In genomic region chr9:128129976-128130590, GRCh38 we compare ENCODE assay signal across 8 cellular contexts. TPM values are rescaled to one million over a fixed set of nuclear protein-coding genes. Genes with fewer than 3 reads are reported as not detected.
DNase-seq lines count a peak whose midpoint lies in the region; ATAC-seq and TF ChIP-seq lines count a peak whose summit lies in the region.
"Not testable (repeated sequence)": the region's sequence is repeated elsewhere in the genome, so short reads cannot be mapped to it uniquely, and the experiment has no call there.

No MANE protein-coding gene starts in this region.

- H3K4me1 ChIP-seq in spleen: peaks cover 23 to 45% (median 34%) of the 10 kb centered on the region in 6 donors
- H3K4me1 ChIP-seq in thoracic aorta (ENCODE audit: control insufficient read depth in 1 of 2, low read depth in 2 of 2): peaks cover 23 to 31% of the 10 kb centered on the region in 2 donors

- intact Hi-C loops in spleen (cut with DNase I; ENCODE audit: low total_unique reads): not testable (repeated sequence)

- ATAC-seq in activated CD8-positive, alpha-beta T cell treated with anti-CD3 and anti-CD28 coated beads, Interleukin-2, amount 10 ng/mL, durations not matched to agents 7 days and 5 days; memory B cell (ENCODE audit: low read depth); thoracic aorta (ENCODE audit: insufficient number of reproducible peaks, low FRiP score, low read depth): not testable (repeated sequence)

- POLR2A ChIA-PET in GM10248 (lab: Yijun Ruan, JAX): interaction anchor here (0.6 kb wide), 1 partner anchor 29 kb away, joined by 7 read pairs; no protein-coding TSS in a partner anchor
- POLR2A ChIA-PET in RWPE1 (lab: Yijun Ruan, JAX; ENCODE audit: low non-redundant PET); activated CD8-positive, alpha-beta T cell treated with anti-CD3 and anti-CD28 coated beads, Interleukin-2, amount 10 ng/mL, durations not matched to agents 7 days and 5 days (lab: Charles Lee): not testable (repeated sequence)

- H3K4me3 Mint-ChIP-seq in activated CD8-positive, alpha-beta T cell treated with anti-CD3 and anti-CD28 coated beads, Interleukin-2, amount 10 ng/mL, durations not matched to agents 7 days and 5 days: peak overlapping the region; percentile 42
- H3K4me3 Mint-ChIP-seq in activated naive CD8-positive, alpha-beta T cell treated with anti-CD3 and anti-CD28 coated beads for 36 hours: peak overlapping the region; percentile 34
- peak overlapping the region; percentile 56 for H3K4me3 Mint-ChIP-seq in memory B cell

- H3K27ac ChIP-seq in RWPE1, spleen, thoracic aorta: not testable (repeated sequence)

- TF ChIP-seq CTCF in GM10248 (IDR thresholded peaks at IDR 0.05; ENCODE audit: control extremely low read depth, extremely low read depth, low read depth, missing control alignments) (peak; percentile 39), RWPE1 (conservative IDR thresholded peaks at IDR 0.05; ENCODE audit: low read depth) (peak; percentile 73), epithelial cell of proximal tubule (conservative IDR thresholded peaks at IDR 0.05; ENCODE audit: low read depth, low read length) (peak; percentile 12), spleen (IDR thresholded peaks at IDR 0.05 in 8 of 11, conservative IDR thresholded peaks at IDR 0.05 in 3 of 11) (peak in 8 of 11 experiments; percentile 17 to 75 (median 66)), thoracic aorta (IDR thresholded peaks at IDR 0.05) (peak; percentile 55)

- CTCF ChIA-PET in GM10248 (lab: Yijun Ruan, JAX): interaction anchor here (2.5 to 7.4 kb wide), 2 partner anchors 12 to 15 kb away, joined by 10 to 110 read pairs; no protein-coding TSS in a partner anchor
- CTCF ChIA-PET in RWPE1 (lab: Yijun Ruan, JAX): interaction anchor here (0.6 kb wide), 1 partner anchor 61 kb away, joined by 3 read pairs; no protein-coding TSS in a partner anchor
- CTCF ChIA-PET in activated CD8-positive, alpha-beta T cell treated with anti-CD3 and anti-CD28 coated beads, Interleukin-2, amount 10 ng/mL, durations not matched to agents 7 days and 5 days (lab: Charles Lee): interaction anchor here (1.3 to 4.8 kb wide), 2 partner anchors 12 to 42 kb away, joined by 3 to 42 read pairs; no protein-coding TSS in a partner anchor

- DNase-seq in GM10248 (ENCODE audit: extremely low spot score); RWPE1 (ENCODE audit: low spot score); epithelial cell of proximal tubule (ENCODE audit: low read depth); thoracic aorta (ENCODE audit: low spot score): not testable (repeated sequence)
- DNase-seq in activated CD8-positive, alpha-beta T cell treated with anti-CD3 and anti-CD28 coated beads, Interleukin-2, amount 10 ng/mL, durations not matched to agents 7 days and 5 days: peak; percentile 71
- peak; percentile 48 for DNase-seq in activated naive CD8-positive, alpha-beta T cell treated with anti-CD3 and anti-CD28 coated beads for 36 hours
- peak in 1 of 2 donors; percentile 35 for DNase-seq in memory B cell (ENCODE audit: low spot score in 2 of 2)
- DNase-seq in spleen: peak; percentile 86

- not testable (repeated sequence) for H3K36me3 Mint-ChIP-seq in activated CD8-positive, alpha-beta T cell treated with anti-CD3 and anti-CD28 coated beads, Interleukin-2, amount 10 ng/mL, durations not matched to agents 7 days and 5 days (ENCODE audit: low read depth); activated naive CD8-positive, alpha-beta T cell treated with anti-CD3 and anti-CD28 coated beads for 36 hours; memory B cell

- WGBS in spleen, 5 donors: 25 to 31% (median 28%) methylated on average over 11 to 12 of the region's 12 CpGs

- TF ChIP-seq POLR2A in spleen (IDR thresholded peaks at IDR 0.05): not testable (repeated sequence)

- H3K9me3 Mint-ChIP-seq in activated CD8-positive, alpha-beta T cell treated with anti-CD3 and anti-CD28 coated beads, Interleukin-2, amount 10 ng/mL, durations not matched to agents 7 days and 5 days (ENCODE audit: insufficient read depth); activated naive CD8-positive, alpha-beta T cell treated with anti-CD3 and anti-CD28 coated beads for 36 hours; memory B cell: not testable (repeated sequence)

- H3K27ac Mint-ChIP-seq in activated CD8-positive, alpha-beta T cell treated with anti-CD3 and anti-CD28 coated beads, Interleukin-2, amount 10 ng/mL, durations not matched to agents 7 days and 5 days; activated naive CD8-positive, alpha-beta T cell treated with anti-CD3 and anti-CD28 coated beads for 36 hours; memory B cell: not testable (repeated sequence)

- not testable (repeated sequence) for H3K4me3 ChIP-seq in epithelial cell of proximal tubule (ENCODE audit: low read depth, low read length); thoracic aorta
- H3K4me3 ChIP-seq in spleen: peak overlapping the region in 1 of 8 donors; percentile 93

- peaks cover 37% of the 10 kb centered on the region for H3K4me1 Mint-ChIP-seq in activated CD8-positive, alpha-beta T cell treated with anti-CD3 and anti-CD28 coated beads, Interleukin-2, amount 10 ng/mL, durations not matched to agents 7 days and 5 days (ENCODE audit: low read depth)
- peaks cover 24% of the 10 kb centered on the region for H3K4me1 Mint-ChIP-seq in activated naive CD8-positive, alpha-beta T cell treated with anti-CD3 and anti-CD28 coated beads for 36 hours
- H3K4me1 Mint-ChIP-seq in memory B cell: peaks cover 15% of the 10 kb centered on the region

- H3K27me3 ChIP-seq in spleen (replicated peaks in 1 of 7): peaks cover 0 to 11% (median 0%) of the 10 kb centered on the region in 7 donors
- H3K27me3 ChIP-seq in thoracic aorta (replicated peaks; ENCODE audit: insufficient read depth): not testable (repeated sequence)

- H3K9me3 ChIP-seq in spleen, thoracic aorta: not testable (repeated sequence)

- not testable (repeated sequence) for H3K36me3 ChIP-seq in spleen, thoracic aorta

- H3K27me3 Mint-ChIP-seq in activated CD8-positive, alpha-beta T cell treated with anti-CD3 and anti-CD28 coated beads, Interleukin-2, amount 10 ng/mL, durations not matched to agents 7 days and 5 days (ENCODE audit: low read depth): peaks cover 34% of the 10 kb centered on the region
- not testable (repeated sequence) for H3K27me3 Mint-ChIP-seq in activated naive CD8-positive, alpha-beta T cell treated with anti-CD3 and anti-CD28 coated beads for 36 hours; memory B cell

RNA-seq across cellular contexts. Expression of gene PTGES2, which starts 2.6 kb away (rescaled TPM):
- 10 to 100 TPM; 51.8 to 57.7 TPM for total RNA-seq in activated CD8-positive, alpha-beta T cell treated with anti-CD3 and anti-CD28 coated beads, Interleukin-2, amount 10 ng/mL, durations not matched to agents 7 days and 5 days
- total RNA-seq in activated naive CD8-positive, alpha-beta T cell treated with anti-CD3 and anti-CD28 coated beads for 36 hours: 10 to 100 TPM; 63.3 to 66.1 TPM
- total RNA-seq in epithelial cell of proximal tubule: 58.5 and 91.0 TPM in 2 replicates
- total RNA-seq in spleen: 10 to 100 TPM; 45.2 to 66.6 (median 58.5) TPM
- polyA plus RNA-seq in spleen: 10 to 100 TPM; 45.8 to 71.2 (median 54.0) TPM
- total RNA-seq in thoracic aorta: 10 to 100 TPM; 57.9 to 66.0 TPM

RNA-seq across cellular contexts. Expression of gene LCN2, which starts 19.2 kb away (rescaled TPM):
- total RNA-seq in activated CD8-positive, alpha-beta T cell treated with anti-CD3 and anti-CD28 coated beads, Interleukin-2, amount 10 ng/mL, durations not matched to agents 7 days and 5 days: not detected
- not detected for total RNA-seq in activated naive CD8-positive, alpha-beta T cell treated with anti-CD3 and anti-CD28 coated beads for 36 hours
- total RNA-seq in epithelial cell of proximal tubule (45.7 and 106 TPM in 2 replicates), spleen (100 to 1,000 TPM in 1 of 7 donors, 10 to 100 TPM in 5, 1 to 10 TPM in 1; 7.7 to 218 (median 20.3) TPM), thoracic aorta (not detected)
- 10 to 100 TPM; 10.7 to 17.5 (median 13.3) TPM for polyA plus RNA-seq in spleen

RNA-seq across cellular contexts. Expression of gene BBLN, which starts 30.0 kb away (rescaled TPM):
- total RNA-seq in activated CD8-positive, alpha-beta T cell treated with anti-CD3 and anti-CD28 coated beads, Interleukin-2, amount 10 ng/mL, durations not matched to agents 7 days and 5 days: 100 to 1,000 TPM in 1 of 2 experiments, 10 to 100 TPM in 1; 94.3 to 105 TPM
- 10 to 100 TPM; 74.1 to 77.3 TPM for total RNA-seq in activated naive CD8-positive, alpha-beta T cell treated with anti-CD3 and anti-CD28 coated beads for 36 hours
- total RNA-seq in epithelial cell of proximal tubule (194 and 269 TPM in 2 replicates), spleen (100 to 1,000 TPM in 3 of 7 donors, 10 to 100 TPM in 4; 43.5 to 220 (median 59.2) TPM), thoracic aorta (100 to 1,000 TPM; 208 to 329 TPM)
- polyA plus RNA-seq in spleen: 100 to 1,000 TPM; 152 to 201 (median 178) TPM

Comparison
In these comparisons a context has a peak if more than half of its experiments do, and no peak if none do; other contexts are left out.
1. CTCF ChIP-seq: peak in every context shown above with its lines; median percentile 73 in RWPE1; 66 in spleen; 55 in thoracic aorta; 39 in GM10248; 12 in epithelial cell of proximal tubule.
2. RNA of gene LCN2, which starts 19.2 kb away (total RNA-seq): 45.7 to 106 TPM in epithelial cell of proximal tubule and 7.7 to 218 TPM in spleen; not detected in thoracic aorta, not detected in activated CD8-positive, alpha-beta T cell treated with anti-CD3 and anti-CD28 coated beads, Interleukin-2, amount 10 ng/mL, durations not matched to agents 7 days and 5 days and not detected in activated naive CD8-positive, alpha-beta T cell treated with anti-CD3 and anti-CD28 coated beads for 36 hours; every median in the first group is over 4 times any median in the second.
3. Peak in every context shown above with its lines, with median percentiles within 50 percentile points of each other: H3K4me3 Mint-ChIP-seq.